In the genomic region with DNA sequence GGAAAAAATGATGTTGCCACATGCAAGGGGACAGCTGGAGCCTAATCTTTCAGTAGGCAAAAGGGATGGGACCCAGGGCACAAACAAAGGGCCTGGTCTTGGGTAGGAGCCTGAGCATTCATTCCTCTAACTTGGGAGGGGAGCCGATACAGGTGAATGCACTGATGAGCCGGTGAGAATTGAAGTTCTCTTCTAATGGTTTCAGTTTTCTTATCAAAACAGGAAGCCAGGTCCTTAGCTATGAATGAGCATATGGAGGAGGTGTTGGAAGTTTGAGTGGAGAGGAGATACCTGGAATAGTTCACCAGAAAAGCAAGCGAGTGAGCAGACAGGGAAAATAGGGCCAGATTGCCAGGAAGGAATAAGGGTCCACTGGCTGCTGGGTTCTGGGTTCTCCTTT, we compare ENCODE assay signal across 11 cellular contexts. TPM values are rescaled to one million over a fixed set of nuclear protein-coding genes. Genes with fewer than 3 reads are reported as not detected.
A peak's percentile ranks its signal among the peaks of the same experiment; 100 is the strongest.
DNase-seq lines count a peak whose midpoint lies in the region; ATAC-seq lines count a peak whose summit lies in the region.
"Had no signal": no experiment of that assay in that cellular context is flagged by ENCODE, and none has a peak within 500 bp of the region (broad histone marks: within the 10 kb centered on the region; RNA-seq: fewer than 3 reads in every experiment).

No MANE protein-coding gene starts in this region.

- no peak for DNase-seq in activated T-cell treated with anti-CD3 and anti-CD28 coated beads, Interleukin-2, amount 50 U/mL, for 4 hours
- no peak for DNase-seq in activated T-cell treated with anti-CD3 and anti-CD28 coated beads for 4 hours
- peak; percentile 5 for DNase-seq in NAMALWA (ENCODE audit: low spot score)
- DNase-seq in superior temporal gyrus (ENCODE audit: extremely low spot score): no peak
- no peak for DNase-seq in NCI-H1092 (lab: John Stamatoyannopoulos, UW)
- no peak for DNase-seq in Right ventricle myocardium superior
- DNase-seq: activated CD4-positive, CD25-positive, alpha-beta regulatory T cell treated with anti-CD3 and anti-CD28 coated beads, Interleukin-2, amount 50 U/mL, for 72 hours; nucleus accumbens had no signal

- H3K4me3 Mint-ChIP-seq in activated T-cell treated with anti-CD3 and anti-CD28 coated beads, Interleukin-2, amount 50 U/mL, for 4 hours: peak overlapping the region; percentile 57
- no peak overlapping the region for H3K4me3 Mint-ChIP-seq in stimulated activated memory B cell treated with anti-CD40 and anti-IgM and Interleukin-4, amounts not matched to agents 10 μg/mL and 1 μg/mL and 100 μg/mL, for 72 hours

- peaks cover 63% of the 10 kb centered on the region for H3K4me1 Mint-ChIP-seq in activated T-cell treated with anti-CD3 and anti-CD28 coated beads, Interleukin-2, amount 50 U/mL, for 4 hours (ENCODE audit: low read depth)
- H3K4me1 Mint-ChIP-seq in stimulated activated memory B cell treated with anti-CD40 and anti-IgM and Interleukin-4, amounts not matched to agents 10 μg/mL and 1 μg/mL and 100 μg/mL, for 72 hours: peaks cover 34% of the 10 kb centered on the region

- ATAC-seq in activated T-cell treated with anti-CD3 and anti-CD28 coated beads, Interleukin-2, amount 50 U/mL, for 4 hours: no peak
- ATAC-seq in GM21825 (IDR thresholded peaks at IDR 0.05; ENCODE audit: unreplicated experiment): peak; percentile 60
- ATAC-seq in stimulated activated memory B cell treated with anti-CD40 and anti-IgM and Interleukin-4, amounts not matched to agents 10 μg/mL and 1 μg/mL and 100 μg/mL, for 72 hours: peak; percentile 66
- no peak for ATAC-seq in Right ventricle myocardium superior (ENCODE audit: poor library complexity)
- ATAC-seq: K562 had no signal

- H3K27ac Mint-ChIP-seq in stimulated activated memory B cell treated with anti-CD40 and anti-IgM and Interleukin-4, amounts not matched to agents 10 μg/mL and 1 μg/mL and 100 μg/mL, for 72 hours: peak overlapping the region; percentile 44

- H3K36me3 Mint-ChIP-seq in activated T-cell treated with anti-CD3 and anti-CD28 coated beads, Interleukin-2, amount 50 U/mL, for 4 hours (ENCODE audit: insufficient read depth): peaks cover 12% of the 10 kb centered on the region
- H3K36me3 Mint-ChIP-seq in stimulated activated memory B cell treated with anti-CD40 and anti-IgM and Interleukin-4, amounts not matched to agents 10 μg/mL and 1 μg/mL and 100 μg/mL, for 72 hours: no peaks in the 10 kb centered on the region

- no peaks in the 10 kb centered on the region for H3K27me3 Mint-ChIP-seq in activated T-cell treated with anti-CD3 and anti-CD28 coated beads, Interleukin-2, amount 50 U/mL, for 4 hours (ENCODE audit: low read depth)
- no peaks in the 10 kb centered on the region for H3K27me3 Mint-ChIP-seq in stimulated activated memory B cell treated with anti-CD40 and anti-IgM and Interleukin-4, amounts not matched to agents 10 μg/mL and 1 μg/mL and 100 μg/mL, for 72 hours

- H3K9me3 Mint-ChIP-seq in activated T-cell treated with anti-CD3 and anti-CD28 coated beads, Interleukin-2, amount 50 U/mL, for 4 hours: no peaks in the 10 kb centered on the region
- H3K9me3 Mint-ChIP-seq in stimulated activated memory B cell treated with anti-CD40 and anti-IgM and Interleukin-4, amounts not matched to agents 10 μg/mL and 1 μg/mL and 100 μg/mL, for 72 hours: peaks cover 4% of the 10 kb centered on the region

- intact Hi-C loops in Right ventricle myocardium superior (cut with DNase I): no loop called here

RNA-seq across cellular contexts. Expression of gene DPP4, which starts 10.1 kb away (rescaled TPM):
- total RNA-seq in activated T-cell treated with anti-CD3 and anti-CD28 coated beads, Interleukin-2, amount 50 U/mL, for 4 hours: 10 to 100 TPM in 2 of 3 donors, 1 to 10 TPM in 1; 8.6 to 15.6 (median 15.3) TPM
- 3.8 TPM for total RNA-seq in Right ventricle myocardium superior

Comparison
In these comparisons a context has a peak if more than half of its experiments do, and no peak if none do; other contexts are left out.
1. ATAC-seq: peak in GM21825 (single experiment) and stimulated activated memory B cell treated with anti-CD40 and anti-IgM and Interleukin-4, amounts not matched to agents 10 μg/mL and 1 μg/mL and 100 μg/mL, for 72 hours (single experiment); none in activated T-cell treated with anti-CD3 and anti-CD28 coated beads, Interleukin-2, amount 50 U/mL, for 4 hours (0 of 2) and Right ventricle myocardium superior (single experiment).